Comparison of ENCODE assay signal across 17 cellular contexts in genomic region chr19:42288881-42289555, GRCh38. TPM values are rescaled to one million over a fixed set of nuclear protein-coding genes. Genes with fewer than 3 reads are reported as not detected.
A peak's percentile ranks its signal among the peaks of the same experiment; 100 is the strongest.
DNase-seq lines count a peak whose midpoint lies in the region; ATAC-seq, FAIRE-seq and TF ChIP-seq lines count a peak whose summit lies in the region.
"Had no signal": no experiment of that assay in that cellular context is flagged by ENCODE, and none has a peak within 500 bp of the region (broad histone marks: within the 10 kb centered on the region; RNA-seq: fewer than 3 reads in every experiment).

No MANE protein-coding gene starts in this region.

- peaks cover 10% of the 10 kb centered on the region for H3F3A ChIP-seq in neural progenitor cell (ENCODE audit: low read depth)

- H4K20me1 ChIP-seq in BLaER1 treated with 17β-estradiol and CSF1 and Interleukin-3, amounts not matched to agents 10 nM and 100 nM: peaks cover 68 to 96% (median 91%) of the 10 kb centered on the region in 11 experiments
- H4K20me1 ChIP-seq in K562 (replicated peaks; ENCODE audit: control insufficient read depth, insufficient read depth, low read length) (0 out of 2 replicates have a peak, but pooled peaks cover 8% of the 10 kb centered on the region), neural progenitor cell (ENCODE audit: low read depth) (peaks cover 71% of the 10 kb centered on the region)

- no peak for ATAC-seq in K562
- no peak for ATAC-seq in naive thymus-derived CD4-positive, alpha-beta T cell

- no peak for FAIRE-seq in K562 (lab: Jason Lieb, UNC)

- intact Hi-C loops in K562 (cut with micrococcal nuclease): no loop called here
- intact Hi-C loops in naive thymus-derived CD4-positive, alpha-beta T cell (cut with micrococcal nuclease): loop anchor here in 1 of 2 donors (10.0 kb wide), 1 partner anchor 404 kb away; the partner anchor contains the start of gene ARHGEF1

- no TSS peak for BruUV-seq in K562 (replicated peaks; lab: Mats Ljungman, UMichigan)

- peaks cover 19% of the 10 kb centered on the region for H3K4me1 Mint-ChIP-seq in neural progenitor cell
- peaks cover 17 to 30% (median 26%) of the 10 kb centered on the region in 7 donors for H3K4me1 Mint-ChIP-seq in naive thymus-derived CD4-positive, alpha-beta T cell

- no peaks in the 10 kb centered on the region for H3K9me3 ChIP-seq in BLaER1 treated with 17β-estradiol and CSF1 and Interleukin-3, amounts not matched to agents 10 nM and 100 nM (replicated peaks in 1 of 11)
- no peaks in the 10 kb centered on the region for H3K9me3 ChIP-seq in K562 (replicated peaks; ENCODE audit: control insufficient read depth, insufficient read depth, low read depth, low read length)
- H3K9me3 ChIP-seq in neural progenitor cell (ENCODE audit: low read depth): no peaks in the 10 kb centered on the region
- H3K9me3 ChIP-seq in naive thymus-derived CD4-positive, alpha-beta T cell (ENCODE audit: control insufficient read depth in 2 of 3, low read length in 3 of 3): no peaks in the 10 kb centered on the region
- H3K9me3 ChIP-seq: Caco-2, HAP-1, SJCRH30 had no signal

- in situ Hi-C loops in K562 (cut with MboI): no loop called here

- H3K4me3 ChIP-seq in BLaER1 treated with 17β-estradiol and CSF1 and Interleukin-3, amounts not matched to agents 10 nM and 100 nM: no peak overlapping the region
- no peak overlapping the region for H3K4me3 ChIP-seq in K562
- no peak overlapping the region for H3K4me3 ChIP-seq in neural progenitor cell
- no peak overlapping the region for H3K4me3 ChIP-seq in naive thymus-derived CD4-positive, alpha-beta T cell (ENCODE audit: low read length)
- H3K4me3 ChIP-seq: HAP-1, SJCRH30 had no signal

- H3K27me3 Mint-ChIP-seq in neural progenitor cell (ENCODE audit: insufficient read depth, low read depth): peaks cover 8% of the 10 kb centered on the region
- no peaks in the 10 kb centered on the region for H3K27me3 Mint-ChIP-seq in naive thymus-derived CD4-positive, alpha-beta T cell

- peak overlapping the region in 9 of 11 experiments; percentile 8 to 100 (median 55); a peak in 12 of 22 replicates for H3K4me2 ChIP-seq in BLaER1 treated with 17β-estradiol and CSF1 and Interleukin-3, amounts not matched to agents 10 nM and 100 nM
- no peak overlapping the region for H3K4me2 ChIP-seq in K562 (ENCODE audit: insufficient read depth, low read length)
- no peak overlapping the region for H3K4me2 ChIP-seq in neural progenitor cell

- no peak for TF ChIP-seq EP300 in K562 (IDR thresholded peaks at IDR 0.05; ENCODE audit: low read length)

- TF ChIP-seq CTCF in GM12872 (IDR thresholded peaks at IDR 0.05; ENCODE audit: insufficient read depth, low read depth, low read length) (0 out of 3 replicates have a peak, but pooled peaks have one; percentile 21), K562 (IDR thresholded peaks at IDR 0.05 in 2 of 3, conservative IDR thresholded peaks at IDR 0.05 in 1 of 3; ENCODE audit: insufficient read depth in 2 of 3, low read depth in 1 of 3, low read length in 3 of 3) (peak in 1 of 3 experiments; percentile 1; a peak in 1 of 6 replicates), neural progenitor cell (IDR thresholded peaks at IDR 0.05) (no peak)

- WGBS in K562 (ENCODE audit: insufficient coverage, low coverage, missing lambda C conversion rate): 94% methylated on average over 20 of the region's 22 CpGs

- no peaks in the 10 kb centered on the region for H3K27me3 ChIP-seq in BLaER1 treated with 17β-estradiol and CSF1 and Interleukin-3, amounts not matched to agents 10 nM and 100 nM
- H3K27me3 ChIP-seq in K562 (ENCODE audit: control insufficient read depth in 2 of 2, insufficient read depth in 2 of 2, low read length in 2 of 2) (no peaks in the 10 kb centered on the region), neural progenitor cell (no peaks in the 10 kb centered on the region)
- H3K27me3 ChIP-seq in naive thymus-derived CD4-positive, alpha-beta T cell (ENCODE audit: control insufficient read depth in 2 of 2, insufficient read depth in 2 of 2, low read length in 2 of 2): no peaks in the 10 kb centered on the region
- H3K27me3 ChIP-seq: SJCRH30 had no signal

- H3K9me3 Mint-ChIP-seq in neural progenitor cell: no peaks in the 10 kb centered on the region
- peaks cover 0 to 4% (median 0%) of the 10 kb centered on the region in 11 donors for H3K9me3 Mint-ChIP-seq in naive thymus-derived CD4-positive, alpha-beta T cell
- H3K9me3 Mint-ChIP-seq: CD4-positive, CD25-positive, alpha-beta regulatory T cell had no signal

- peaks cover 59 to 73% (median 69%) of the 10 kb centered on the region in 10 experiments for H3K4me1 ChIP-seq in BLaER1 treated with 17β-estradiol and CSF1 and Interleukin-3, amounts not matched to agents 10 nM and 100 nM
- H3K4me1 ChIP-seq in K562 (replicated peaks in 1 of 2; ENCODE audit: control insufficient read depth in 2 of 2, insufficient read depth in 2 of 2, low read length in 2 of 2): peaks cover 16 to 85% of the 10 kb centered on the region in 2 experiments; a peak in 4 of 5 replicates
- H3K4me1 ChIP-seq in neural progenitor cell: peaks cover 10% of the 10 kb centered on the region
- H3K4me1 ChIP-seq in naive thymus-derived CD4-positive, alpha-beta T cell (ENCODE audit: control insufficient read depth in 2 of 2, insufficient read depth in 2 of 2, low read length in 2 of 2): peaks cover 10 to 14% of the 10 kb centered on the region in 2 donors

- H3K79me2 ChIP-seq in K562 (ENCODE audit: control insufficient read depth, insufficient read depth, low read length): peaks cover 25% of the 10 kb centered on the region
- H3K79me2 ChIP-seq in neural progenitor cell (ENCODE audit: low read depth): peaks cover 26% of the 10 kb centered on the region

- no peak overlapping the region for H3K27ac ChIP-seq in BLaER1 treated with 17β-estradiol and CSF1 and Interleukin-3, amounts not matched to agents 10 nM and 100 nM
- H3K27ac ChIP-seq in K562 (ENCODE audit: extremely low read depth, low read depth, low read length) (no peak overlapping the region), neural progenitor cell (peak overlapping the region; percentile 20)
- H3K27ac ChIP-seq in naive thymus-derived CD4-positive, alpha-beta T cell (ENCODE audit: low read depth, low read length): no peak overlapping the region
- H3K27ac ChIP-seq: SJCRH30 had no signal

- no peak overlapping the region for H3K4me3 Mint-ChIP-seq in neural progenitor cell
- no peak overlapping the region for H3K4me3 Mint-ChIP-seq in naive thymus-derived CD4-positive, alpha-beta T cell

- peak overlapping the region in 6 of 11 experiments; percentile 6 to 60 (median 36); a peak in 4 of 22 replicates for H3K9ac ChIP-seq in BLaER1 treated with 17β-estradiol and CSF1 and Interleukin-3, amounts not matched to agents 10 nM and 100 nM
- peak overlapping the region in 1 of 2 experiments; percentile 45; a peak in 2 of 4 replicates for H3K9ac ChIP-seq in K562 (ENCODE audit: insufficient read depth in 1 of 2, low read depth in 2 of 2, low read length in 2 of 2)
- no peak overlapping the region for H3K9ac ChIP-seq in neural progenitor cell

- H2AFZ ChIP-seq in K562 (ENCODE audit: low read depth, low read length) (no peak overlapping the region), neural progenitor cell (replicated peaks) (no peak overlapping the region)

- peaks cover 18% of the 10 kb centered on the region for H3K36me3 Mint-ChIP-seq in neural progenitor cell
- peaks cover 0 to 11% (median 8%) of the 10 kb centered on the region in 5 donors for H3K36me3 Mint-ChIP-seq in naive thymus-derived CD4-positive, alpha-beta T cell

- H3K27ac Mint-ChIP-seq in neural progenitor cell: no peak overlapping the region
- peak overlapping the region in 2 of 9 donors; percentile 6 to 25 for H3K27ac Mint-ChIP-seq in naive thymus-derived CD4-positive, alpha-beta T cell
- H3K27ac Mint-ChIP-seq: CD4-positive, CD25-positive, alpha-beta regulatory T cell had no signal

- TF ChIP-seq RAD21 in K562 (CRISPR knock-in tag; conservative IDR thresholded peaks at IDR 0.05 in 1 of 2, IDR thresholded peaks at IDR 0.05 in 1 of 2): no peak

- peaks cover 68 to 75% (median 74%) of the 10 kb centered on the region in 11 experiments for H3K36me3 ChIP-seq in BLaER1 treated with 17β-estradiol and CSF1 and Interleukin-3, amounts not matched to agents 10 nM and 100 nM
- peaks cover 75% of the 10 kb centered on the region; the same call in 2 of the 3 replicates for H3K36me3 ChIP-seq in K562 (ENCODE audit: control insufficient read depth, insufficient read depth, low read length)
- H3K36me3 ChIP-seq in neural progenitor cell: no peaks in the 10 kb centered on the region
- peaks cover 0 to 74% (median 15%) of the 10 kb centered on the region in 3 experiments for H3K36me3 ChIP-seq in naive thymus-derived CD4-positive, alpha-beta T cell (ENCODE audit: control insufficient read depth in 2 of 3, insufficient read depth in 3 of 3, low read length in 3 of 3)

- no peak for TF ChIP-seq POLR2A in K562 (conservative IDR thresholded peaks at IDR 0.05)

- no peak for DNase-seq in K562 (ENCODE audit: extremely low read depth in 1 of 4, low spot score in 3 of 4)
- no peak for DNase-seq in neural progenitor cell (ENCODE audit: low spot score)
- no peak for DNase-seq in HEK293T (ENCODE audit: extremely low spot score)
- DNase-seq in naive thymus-derived CD4-positive, alpha-beta T cell: no peak
- no peak for DNase-seq in ecto neural progenitor cell (ENCODE audit: low spot score)
- DNase-seq: ACHN; CD4-positive, CD25-positive, alpha-beta regulatory T cell; NCI-H1417; NCI-H187 treated with DMSO at 0.1 percent for 48 hours; NCI-H446; NCI-H748 treated with DMSO at 0.1 percent for 48 hours; RPMI8226; SJCRH30 had no signal

- CTCF ChIA-PET in K562 (lab: Yijun Ruan, JAX; ENCODE audit: low intra/inter-chr PET ratio): no interaction called here
- CTCF ChIA-PET in HEK293T (lab: Yijun Ruan, JAX): no interaction called here
- CTCF ChIA-PET in naive thymus-derived CD4-positive, alpha-beta T cell (lab: Charles Lee): interaction anchor here (1.0 kb wide), 1 partner anchor 111 kb away, joined by 4 read pairs; no protein-coding TSS in a partner anchor

- no peaks in the 10 kb centered on the region for H3K9me1 ChIP-seq in K562 (ENCODE audit: control insufficient read depth, insufficient read depth, low read length)

- POLR2A ChIA-PET in K562 (lab: Yijun Ruan, JAX): interaction anchor here (1.8 kb wide), 1 partner anchor 13 kb away, joined by 6 read pairs; the partner anchor contains the start of genes PAFAH1B3 and PRR19
- POLR2A ChIA-PET in HEK293T (lab: Yijun Ruan, JAX): interaction anchor here (0.6 to 1.4 kb wide), 2 partner anchors 46 to 108 kb away, joined by 3 to 4 read pairs; no protein-coding TSS in a partner anchor
- POLR2A ChIA-PET in naive thymus-derived CD4-positive, alpha-beta T cell (lab: Charles Lee): no interaction called here

RNA-seq across cellular contexts. Expression of gene PRR19, which starts 12.9 kb away (rescaled TPM):
- total RNA-seq in K562 (2011; cell fraction: chromatin; rRNA removed; ENCODE audit: low replicate concordance): 0.30 and 0.67 TPM in 2 replicates
- 0.39 and 0.83 TPM in 2 replicates for total RNA-seq in K562 (2011; cell fraction: nucleolus; rRNA removed)
- total RNA-seq in K562 (2011; cell fraction: nucleoplasm; rRNA removed): 0.76 and 0.81 TPM in 2 replicates
- total RNA-seq in K562 (2014; rRNA removed): 0.54 and 1.1 TPM in 2 replicates
- 0.11 and 0.32 TPM in 2 replicates for total RNA-seq in K562 (2014; rRNA removed; fragmentation: Illumina TruSeq; extraction: Trizol)
- total RNA-seq in K562 (2015; rRNA removed; fragmentation: Illumina TruSeq; extraction: Trizol): 0.94 and 1.1 TPM in 2 replicates
- total RNA-seq in K562 (2021): 1.6 and 1.8 TPM in 2 replicates
- polyA plus RNA-seq in K562 (2011; rRNA removed): 0.24 and 0.34 TPM in 2 replicates
- polyA plus RNA-seq in K562 (2011; cell fraction: cytosol; rRNA removed): 0.41 and 2.0 TPM in 2 replicates
- 0.21 and 0.77 TPM in 2 replicates for polyA plus RNA-seq in K562 (2011; cell fraction: nucleus; rRNA removed)
- polyA plus RNA-seq in K562 (2012): 1.4 and 1.7 TPM in 2 replicates
- polyA plus RNA-seq in K562 (2014; fragmentation: Illumina TruSeq; extraction: Trizol): 1.0 and 1.9 TPM in 2 replicates
- polyA plus RNA-seq in K562 (2014; fragmentation: Nextera tagmentation; extraction: Ambion mirVana): under 1 TPM; 0.10 to 0.18 TPM
- 0.73 and 1.6 TPM in 2 replicates for polyA plus RNA-seq in K562 (2014; rRNA removed)
- 0.15 and 0.32 TPM in 2 replicates for polyA minus RNA-seq in K562 (2011; rRNA and poly(A)+ RNA removed)
- 1.2 TPM in 1 of 2 replicates, not detected in the other for polyA minus RNA-seq in K562 (2011; cell fraction: cytosol; rRNA and poly(A)+ RNA removed)
- polyA minus RNA-seq in K562 (2011; cell fraction: nucleus; rRNA and poly(A)+ RNA removed): 0.40 TPM in 1 of 2 replicates, not detected in the other
- 1.0 TPM in 2 replicates for total RNA-seq in neural progenitor cell (ENCODE audit: low replicate concordance)
- total RNA-seq in naive thymus-derived CD4-positive, alpha-beta T cell: under 1 TPM in 4 of 5 experiments, not detected in 1; 0.32 to 0.68 (median 0.38) TPM
- under 1 TPM; 0.48 to 0.61 TPM for polyA plus RNA-seq in naive thymus-derived CD4-positive, alpha-beta T cell
- total RNA-seq: CD4-positive, CD25-positive, alpha-beta regulatory T cell had no signal

RNA-seq across cellular contexts. Expression of gene PAFAH1B3, which starts 13.4 kb away (rescaled TPM):
- 3.9 and 24.8 TPM in 2 replicates for total RNA-seq in K562 (2011; cell fraction: chromatin; rRNA removed; ENCODE audit: low replicate concordance)
- total RNA-seq in K562 (2011; cell fraction: nucleolus; rRNA removed): 45.0 and 47.0 TPM in 2 replicates
- total RNA-seq in K562 (2011; cell fraction: nucleoplasm; rRNA removed): 16.6 and 17.6 TPM in 2 replicates
- total RNA-seq in K562 (2014; rRNA removed): 114 and 146 TPM in 2 replicates
- 28.7 and 48.0 TPM in 2 replicates for total RNA-seq in K562 (2014; rRNA removed; fragmentation: Illumina TruSeq; extraction: Trizol)
- total RNA-seq in K562 (2015; rRNA removed; fragmentation: Illumina TruSeq; extraction: Trizol): 78.9 and 81.0 TPM in 2 replicates
- 130 and 138 TPM in 2 replicates for total RNA-seq in K562 (2021)
- polyA plus RNA-seq in K562 (2011; rRNA removed): 27.5 and 40.8 TPM in 2 replicates
- 71.5 and 165 TPM in 2 replicates for polyA plus RNA-seq in K562 (2011; cell fraction: cytosol; rRNA removed)
- 47.4 and 73.9 TPM in 2 replicates for polyA plus RNA-seq in K562 (2011; cell fraction: nucleus; rRNA removed)
- 83.4 and 102 TPM in 2 replicates for polyA plus RNA-seq in K562 (2012)
- 96.7 and 113 TPM in 2 replicates for polyA plus RNA-seq in K562 (2014; fragmentation: Illumina TruSeq; extraction: Trizol)
- 10 to 100 TPM; 10.5 to 23.5 TPM for polyA plus RNA-seq in K562 (2014; fragmentation: Nextera tagmentation; extraction: Ambion mirVana)
- 79.6 and 80.6 TPM in 2 replicates for polyA plus RNA-seq in K562 (2014; rRNA removed)
- 20.7 and 34.8 TPM in 2 replicates for polyA minus RNA-seq in K562 (2011; rRNA and poly(A)+ RNA removed)
- polyA minus RNA-seq in K562 (2011; cell fraction: cytosol; rRNA and poly(A)+ RNA removed): 70.3 and 71.1 TPM in 2 replicates
- 16.8 and 18.9 TPM in 2 replicates for polyA minus RNA-seq in K562 (2011; cell fraction: nucleus; rRNA and poly(A)+ RNA removed)
- 63.2 and 106 TPM in 2 replicates for total RNA-seq in neural progenitor cell (ENCODE audit: low replicate concordance)
- 10 to 100 TPM; 11.7 to 36.9 (median 16.9) TPM for total RNA-seq in naive thymus-derived CD4-positive, alpha-beta T cell
- 10 to 100 TPM; 52.6 to 73.4 TPM for polyA plus RNA-seq in naive thymus-derived CD4-positive, alpha-beta T cell

RNA-seq across cellular contexts. Expression of gene CIC, which starts 20.0 kb away (rescaled TPM):
- 24.1 and 86.8 TPM in 2 replicates for total RNA-seq in K562 (2011; cell fraction: chromatin; rRNA removed; ENCODE audit: low replicate concordance)
- total RNA-seq in K562 (2011; cell fraction: nucleolus; rRNA removed): 64.6 and 65.9 TPM in 2 replicates
- 39.3 and 41.3 TPM in 2 replicates for total RNA-seq in K562 (2011; cell fraction: nucleoplasm; rRNA removed)
- total RNA-seq in K562 (2014; rRNA removed) (13.6 and 13.7 TPM in 2 replicates), K562 (2014; rRNA removed; fragmentation: Illumina TruSeq; extraction: Trizol) (1.5 and 2.2 TPM in 2 replicates), K562 (2015; rRNA removed; fragmentation: Illumina TruSeq; extraction: Trizol) (8.6 and 8.7 TPM in 2 replicates), K562 (2021) (37.6 and 44.7 TPM in 2 replicates), neural progenitor cell (ENCODE audit: low replicate concordance) (5.2 and 28.1 TPM in 2 replicates)
- polyA plus RNA-seq in K562 (2011; rRNA removed) (3.0 and 5.8 TPM in 2 replicates), K562 (2014; fragmentation: Illumina TruSeq; extraction: Trizol) (12.0 and 21.5 TPM in 2 replicates), K562 (2014; fragmentation: Nextera tagmentation; extraction: Ambion mirVana) (under 1 TPM; 0.07 to 0.13 TPM), K562 (2014; rRNA removed) (18.9 and 19.9 TPM in 2 replicates)
- 4.3 and 10.0 TPM in 2 replicates for polyA plus RNA-seq in K562 (2011; cell fraction: cytosol; rRNA removed)
- polyA plus RNA-seq in K562 (2011; cell fraction: nucleus; rRNA removed): 37.3 and 64.7 TPM in 2 replicates
- polyA plus RNA-seq in K562 (2012): 24.4 and 27.9 TPM in 2 replicates
- polyA minus RNA-seq in K562 (2011; rRNA and poly(A)+ RNA removed): 1.8 and 2.4 TPM in 2 replicates
- 12.8 and 21.3 TPM in 2 replicates for polyA minus RNA-seq in K562 (2011; cell fraction: cytosol; rRNA and poly(A)+ RNA removed)
- polyA minus RNA-seq in K562 (2011; cell fraction: nucleus; rRNA and poly(A)+ RNA removed): 14.4 and 16.6 TPM in 2 replicates
- total RNA-seq in naive thymus-derived CD4-positive, alpha-beta T cell: 100 to 1,000 TPM in 3 of 5 experiments, 10 to 100 TPM in 2; 90.4 to 134 (median 102) TPM
- polyA plus RNA-seq in naive thymus-derived CD4-positive, alpha-beta T cell: 1 to 10 TPM; 1.5 to 2.6 TPM

RNA-seq across cellular contexts. Expression of gene TMEM145, which starts 24.1 kb away (rescaled TPM):
- 4.7 and 17.0 TPM in 2 replicates for total RNA-seq in K562 (2011; cell fraction: chromatin; rRNA removed; ENCODE audit: low replicate concordance)
- 7.8 and 16.2 TPM in 2 replicates for total RNA-seq in K562 (2011; cell fraction: nucleolus; rRNA removed)
- 4.7 and 8.2 TPM in 2 replicates for total RNA-seq in K562 (2011; cell fraction: nucleoplasm; rRNA removed)
- 0.61 TPM in 1 of 2 replicates, not detected in the other for total RNA-seq in K562 (2014; rRNA removed)
- 0.80 and 0.83 TPM in 2 replicates for total RNA-seq in K562 (2014; rRNA removed; fragmentation: Illumina TruSeq; extraction: Trizol)
- total RNA-seq in K562 (2015; rRNA removed; fragmentation: Illumina TruSeq; extraction: Trizol): 0.75 and 0.94 TPM in 2 replicates
- 2.8 and 5.5 TPM in 2 replicates for total RNA-seq in K562 (2021)
- polyA plus RNA-seq in K562 (2011; rRNA removed): 1.3 and 1.8 TPM in 2 replicates
- 0.54 and 0.77 TPM in 2 replicates for polyA plus RNA-seq in K562 (2011; cell fraction: cytosol; rRNA removed)
- 16.6 and 17.9 TPM in 2 replicates for polyA plus RNA-seq in K562 (2011; cell fraction: nucleus; rRNA removed)
- 0.91 and 2.6 TPM in 2 replicates for polyA plus RNA-seq in K562 (2012)
- 1.8 and 2.0 TPM in 2 replicates for polyA plus RNA-seq in K562 (2014; fragmentation: Illumina TruSeq; extraction: Trizol)
- polyA plus RNA-seq in K562 (2014; fragmentation: Nextera tagmentation; extraction: Ambion mirVana): not detected
- polyA plus RNA-seq in K562 (2014; rRNA removed): 3.0 and 4.1 TPM in 2 replicates
- polyA minus RNA-seq in K562 (2011; rRNA and poly(A)+ RNA removed): 1.9 and 2.4 TPM in 2 replicates
- 4.5 TPM in 1 of 2 replicates, not detected in the other for polyA minus RNA-seq in K562 (2011; cell fraction: cytosol; rRNA and poly(A)+ RNA removed)
- polyA minus RNA-seq in K562 (2011; cell fraction: nucleus; rRNA and poly(A)+ RNA removed): 6.6 and 11.7 TPM in 2 replicates
- total RNA-seq in neural progenitor cell (ENCODE audit: low replicate concordance): 0.37 and 6.6 TPM in 2 replicates
- not detected for total RNA-seq in naive thymus-derived CD4-positive, alpha-beta T cell
- not detected for polyA plus RNA-seq in naive thymus-derived CD4-positive, alpha-beta T cell
- total RNA-seq: CD4-positive, CD25-positive, alpha-beta regulatory T cell had no signal
- polyA plus RNA-seq: CD4-positive, CD25-positive, alpha-beta regulatory T cell had no signal

RNA-seq across cellular contexts. Expression of gene ERF, which starts 34.1 kb away (rescaled TPM):
- total RNA-seq in K562 (2011; cell fraction: chromatin; rRNA removed; ENCODE audit: low replicate concordance): 105 and 266 TPM in 2 replicates
- total RNA-seq in K562 (2011; cell fraction: nucleolus; rRNA removed): 150 and 152 TPM in 2 replicates
- total RNA-seq in K562 (2011; cell fraction: nucleoplasm; rRNA removed): 89.4 and 93.6 TPM in 2 replicates
- 27.1 and 29.8 TPM in 2 replicates for total RNA-seq in K562 (2014; rRNA removed)
- 19.0 and 20.0 TPM in 2 replicates for total RNA-seq in K562 (2014; rRNA removed; fragmentation: Illumina TruSeq; extraction: Trizol)
- 26.5 and 30.0 TPM in 2 replicates for total RNA-seq in K562 (2015; rRNA removed; fragmentation: Illumina TruSeq; extraction: Trizol)
- 72.7 and 75.4 TPM in 2 replicates for total RNA-seq in K562 (2021)
- 27.0 and 41.5 TPM in 2 replicates for polyA plus RNA-seq in K562 (2011; rRNA removed)
- 33.1 and 53.6 TPM in 2 replicates for polyA plus RNA-seq in K562 (2011; cell fraction: cytosol; rRNA removed)
- polyA plus RNA-seq in K562 (2011; cell fraction: nucleus; rRNA removed): 142 and 197 TPM in 2 replicates
- 34.3 and 44.0 TPM in 2 replicates for polyA plus RNA-seq in K562 (2012)
- 28.9 and 45.7 TPM in 2 replicates for polyA plus RNA-seq in K562 (2014; fragmentation: Illumina TruSeq; extraction: Trizol)
- polyA plus RNA-seq in K562 (2014; fragmentation: Nextera tagmentation; extraction: Ambion mirVana): under 1 TPM; 0.03 to 0.13 TPM
- 54.9 and 62.2 TPM in 2 replicates for polyA plus RNA-seq in K562 (2014; rRNA removed)
- 16.2 and 21.5 TPM in 2 replicates for polyA minus RNA-seq in K562 (2011; rRNA and poly(A)+ RNA removed)
- polyA minus RNA-seq in K562 (2011; cell fraction: cytosol; rRNA and poly(A)+ RNA removed): 31.7 and 33.0 TPM in 2 replicates
- 30.3 and 43.7 TPM in 2 replicates for polyA minus RNA-seq in K562 (2011; cell fraction: nucleus; rRNA and poly(A)+ RNA removed)
- 43.1 and 94.8 TPM in 2 replicates for total RNA-seq in neural progenitor cell (ENCODE audit: low replicate concordance)
- 100 to 1,000 TPM in 1 of 5 experiments, 10 to 100 TPM in 4; 42.5 to 105 (median 51.8) TPM for total RNA-seq in naive thymus-derived CD4-positive, alpha-beta T cell
- 10 to 100 TPM in 1 of 2 donors, 1 to 10 TPM in 1; 2.8 to 10.8 TPM for polyA plus RNA-seq in naive thymus-derived CD4-positive, alpha-beta T cell

Comparison
In these comparisons a context has a peak if more than half of its experiments do, and no peak if none do; other contexts are left out.
1. H3K4me2 ChIP-seq: peak in BLaER1 treated with 17β-estradiol and CSF1 and Interleukin-3, amounts not matched to agents 10 nM and 100 nM (9 of 11); none in K562 (single experiment) and neural progenitor cell (single experiment).